Comparison of ENCODE assay signal across 1 cellular context in the genomic region with DNA sequence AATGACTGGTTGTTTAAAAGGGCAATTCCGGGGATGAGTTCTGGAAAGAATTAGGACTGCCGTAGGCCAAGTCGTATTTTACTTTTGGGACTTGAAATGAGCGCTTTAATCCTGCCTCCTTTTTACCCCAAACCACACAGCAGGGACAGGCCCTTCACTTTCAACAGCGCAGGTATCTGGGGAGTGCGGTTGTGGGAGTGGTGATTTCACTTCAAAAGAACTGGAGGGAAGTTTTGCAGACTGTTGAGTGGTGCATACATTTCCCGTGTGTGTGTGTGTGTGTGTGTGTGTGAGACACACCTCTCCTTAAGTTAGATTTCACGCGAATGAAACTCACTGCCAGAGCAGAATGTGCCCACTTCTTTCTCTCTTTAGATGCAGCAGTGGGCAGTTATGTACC.
TF ChIP-seq lines count a peak whose summit lies in the region.

No MANE protein-coding gene starts in this region.

TF ChIP-seq in H1, 55 proteins besides CTCF, POLR2A, EP300 and RAD21:
- no peak for TF ChIP-seq KDM4A (IDR thresholded peaks at IDR 0.05; ENCODE audit: low read depth, low read length, severe bottlenecking)
